Comparison of ENCODE assay signal across 10 cellular contexts in the genomic region with DNA sequence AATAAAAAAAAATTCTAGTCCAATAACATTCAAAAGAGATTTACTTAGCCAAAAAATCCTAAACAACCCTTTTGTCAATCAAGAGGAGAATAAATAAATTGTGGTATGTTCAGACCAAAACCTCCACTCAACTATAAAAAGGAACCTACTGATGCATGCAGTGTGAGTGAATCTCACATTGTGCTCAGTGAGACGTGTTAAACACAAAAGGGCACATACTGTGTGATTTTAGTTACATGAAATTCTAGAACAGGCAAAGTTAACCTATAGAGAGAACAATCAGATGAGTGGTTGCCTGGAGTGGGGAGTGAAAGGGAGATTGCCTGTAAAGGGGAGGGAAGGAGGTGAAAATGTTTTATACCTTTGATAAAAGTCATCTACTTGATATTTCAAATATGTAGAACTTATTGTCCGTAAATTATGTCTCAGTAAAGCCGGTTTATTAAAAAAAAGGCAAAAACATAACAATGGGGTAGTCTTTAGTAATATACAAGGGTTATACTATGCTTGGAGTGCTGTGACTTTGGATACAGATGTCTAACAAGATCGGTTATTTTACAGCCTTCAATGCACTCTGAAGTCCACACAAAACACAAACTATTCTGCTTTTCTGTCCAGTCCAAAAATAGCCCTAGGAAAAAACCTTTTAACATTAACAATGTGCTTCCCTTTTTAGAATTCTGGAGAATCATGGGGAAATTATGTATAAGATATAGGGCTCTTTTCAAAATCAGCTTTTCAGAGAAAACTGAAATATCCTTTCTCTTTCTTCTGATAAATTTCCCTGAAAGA. TPM values are rescaled to one million over a fixed set of nuclear protein-coding genes. Genes with fewer than 3 reads are reported as not detected.
"Had no signal": no experiment of that assay in that cellular context is flagged by ENCODE, and none has a peak within 500 bp of the region (broad histone marks: within the 10 kb centered on the region; RNA-seq: fewer than 3 reads in every experiment).

No MANE protein-coding gene starts in this region.

RNA-seq across cellular contexts. Expression of a gene that starts 30.8 kb away (rescaled TPM):
- total RNA-seq: activated CD8-positive, alpha-beta T cell treated with anti-CD3 and anti-CD28 coated beads, Interleukin-2, amount 10 ng/mL, durations not matched to agents 7 days and 5 days; activated T-helper 1 cell treated with anti-CD3 and anti-CD28 coated beads, Interleukin-12 subunit alpha, Interleukin-12 subunit beta, Interleukin-2, Interleukin-4 antibody, amounts not matched to agents 30 ng/mL and 10 ng/mL and 1 ng/mL, durations not matched to agents 14 hours and 24 hours and 36 hours; esophagus muscularis mucosa; gastrocnemius medialis; liver; natural killer cell; ovary; psoas muscle; skeletal muscle tissue; ureter had no signal

RNA-seq across cellular contexts. Expression of a gene that starts 46.2 kb away (rescaled TPM):
- total RNA-seq: activated CD8-positive, alpha-beta T cell treated with anti-CD3 and anti-CD28 coated beads, Interleukin-2, amount 10 ng/mL, durations not matched to agents 7 days and 5 days; activated T-helper 1 cell treated with anti-CD3 and anti-CD28 coated beads, Interleukin-12 subunit alpha, Interleukin-12 subunit beta, Interleukin-2, Interleukin-4 antibody, amounts not matched to agents 30 ng/mL and 10 ng/mL and 1 ng/mL, durations not matched to agents 14 hours and 24 hours and 36 hours; esophagus muscularis mucosa; natural killer cell; psoas muscle; skeletal muscle tissue; ureter had no signal
